ENCODE assay signal across 15 cellular contexts in genomic region chr13:48320396-48320790, GRCh38. TPM values are rescaled to one million over a fixed set of nuclear protein-coding genes. Genes with fewer than 3 reads are reported as not detected.
DNase-seq lines count a peak whose midpoint lies in the region; ATAC-seq and TF ChIP-seq lines count a peak whose summit lies in the region.
"Had no signal": no experiment of that assay in that cellular context is flagged by ENCODE, and none has a peak within 500 bp of the region (broad histone marks: within the 10 kb centered on the region; RNA-seq: fewer than 3 reads in every experiment).

No MANE protein-coding gene starts in this region.

- peaks cover 57% of the 10 kb centered on the region for H3K36me3 Mint-ChIP-seq in stimulated activated naive CD8-positive, alpha-beta T cell treated with anti-CD3 and anti-CD28 coated beads, Interleukin-15, Interleukin-2, amounts not matched to agents 100 ng/mL and 50 ng/mL, for 24 hours (ENCODE audit: low read depth)
- peaks cover 5 to 65% (median 26%) of the 10 kb centered on the region in 5 donors for H3K36me3 Mint-ChIP-seq in naive thymus-derived CD4-positive, alpha-beta T cell

- H3K4me3 Mint-ChIP-seq in stimulated activated naive CD8-positive, alpha-beta T cell treated with anti-CD3 and anti-CD28 coated beads, Interleukin-15, Interleukin-2, amounts not matched to agents 100 ng/mL and 50 ng/mL, for 24 hours = peak overlapping the region; percentile 78
- peak overlapping the region; percentile 72 to 94 (median 87) for H3K4me3 Mint-ChIP-seq in naive thymus-derived CD4-positive, alpha-beta T cell

- ATAC-seq in stimulated activated naive CD8-positive, alpha-beta T cell treated with anti-CD3 and anti-CD28 coated beads, Interleukin-15, Interleukin-2, amounts not matched to agents 100 U/mL and 50 U/mL, for 24 hours = no peak
- no peak for ATAC-seq in naive thymus-derived CD4-positive, alpha-beta T cell
- no peak for ATAC-seq in HG03135 (IDR thresholded peaks at IDR 0.05; ENCODE audit: unreplicated experiment)
- ATAC-seq in HG03097 (IDR thresholded peaks at IDR 0.05; ENCODE audit: low FRiP score, unreplicated experiment) = no peak
- ATAC-seq in GM19324 (IDR thresholded peaks at IDR 0.05; ENCODE audit: low FRiP score, unreplicated experiment) = no peak
- ATAC-seq: esophagus mucosa, Panc1 had no signal

- no peak for TF ChIP-seq CTCF in colonic mucosa (IDR thresholded peaks at IDR 0.05)

- H3K4me3 ChIP-seq in colonic mucosa = peak overlapping the region; percentile 26
- peak overlapping the region; percentile 54 for H3K4me3 ChIP-seq in naive thymus-derived CD4-positive, alpha-beta T cell (ENCODE audit: low read length)
- H3K4me3 ChIP-seq: lung had no signal

- H3K27me3 ChIP-seq in colonic mucosa = no peaks in the 10 kb centered on the region
- no peaks in the 10 kb centered on the region for H3K27me3 ChIP-seq in naive thymus-derived CD4-positive, alpha-beta T cell (ENCODE audit: control insufficient read depth in 2 of 2, insufficient read depth in 2 of 2, low read length in 2 of 2)

- CTCF ChIA-PET in naive thymus-derived CD4-positive, alpha-beta T cell (lab: Charles Lee) = interaction anchor here (0.7 to 1.0 kb wide), 4 partner anchors 11 to 448 kb away, joined by 3 to 5 read pairs (median 4); no protein-coding TSS in a partner anchor

- no peak overlapping the region for H3K27ac Mint-ChIP-seq in stimulated activated naive CD8-positive, alpha-beta T cell treated with anti-CD3 and anti-CD28 coated beads, Interleukin-15, Interleukin-2, amounts not matched to agents 100 ng/mL and 50 ng/mL, for 24 hours
- H3K27ac Mint-ChIP-seq in naive thymus-derived CD4-positive, alpha-beta T cell = peak overlapping the region in 4 of 9 donors; percentile 38 to 72 (median 52)

- peaks cover 4% of the 10 kb centered on the region for H3K9me3 Mint-ChIP-seq in stimulated activated naive CD8-positive, alpha-beta T cell treated with anti-CD3 and anti-CD28 coated beads, Interleukin-15, Interleukin-2, amounts not matched to agents 100 ng/mL and 50 ng/mL, for 24 hours
- H3K9me3 Mint-ChIP-seq in naive thymus-derived CD4-positive, alpha-beta T cell = peaks cover 0 to 20% (median 3%) of the 10 kb centered on the region in 11 donors

- H3K27ac ChIP-seq in colonic mucosa = no peak overlapping the region
- H3K27ac ChIP-seq in naive thymus-derived CD4-positive, alpha-beta T cell (ENCODE audit: low read depth, low read length) = no peak overlapping the region

- DNase-seq in stimulated activated naive CD8-positive, alpha-beta T cell treated with anti-CD3 and anti-CD28 coated beads, Interleukin-15, Interleukin-2, amounts not matched to agents 100 U/mL and 50 U/mL, for 24 hours = no peak
- DNase-seq in colonic mucosa (no peak), midbrain (lab: John Stamatoyannopoulos, UW) (no peak)
- DNase-seq in naive thymus-derived CD4-positive, alpha-beta T cell = no peak
- DNase-seq: activated CD4-positive, alpha-beta T cell treated with anti-CD3 and anti-CD28 coated beads, Interleukin-2, amount 50 U/mL, for 1 hour; DMS79 treated with DMSO at 0.1 percent for 48 hours; NCI-H187 treated with DMSO at 0.1 percent for 48 hours; NCI-H69 had no signal

- H3K9me3 ChIP-seq in colonic mucosa = no peaks in the 10 kb centered on the region
- H3K9me3 ChIP-seq in naive thymus-derived CD4-positive, alpha-beta T cell (ENCODE audit: control insufficient read depth in 2 of 3, low read length in 3 of 3) = no peaks in the 10 kb centered on the region

- intact Hi-C loops in colonic mucosa (cut with DNase I) = no loop called here
- intact Hi-C loops in naive thymus-derived CD4-positive, alpha-beta T cell (cut with micrococcal nuclease) = loop anchor here (1.0 to 2.0 kb wide), 2 partner anchors 16 kb away; no protein-coding TSS in a partner anchor

- no peaks in the 10 kb centered on the region for H3K4me1 ChIP-seq in colonic mucosa
- H3K4me1 ChIP-seq in naive thymus-derived CD4-positive, alpha-beta T cell (ENCODE audit: control insufficient read depth in 2 of 2, insufficient read depth in 2 of 2, low read length in 2 of 2) = no peaks in the 10 kb centered on the region

- peaks cover 52% of the 10 kb centered on the region for H3K4me1 Mint-ChIP-seq in stimulated activated naive CD8-positive, alpha-beta T cell treated with anti-CD3 and anti-CD28 coated beads, Interleukin-15, Interleukin-2, amounts not matched to agents 100 ng/mL and 50 ng/mL, for 24 hours (ENCODE audit: low read depth)
- H3K4me1 Mint-ChIP-seq in naive thymus-derived CD4-positive, alpha-beta T cell = peaks cover 15 to 46% (median 30%) of the 10 kb centered on the region in 7 donors

- H3K9ac ChIP-seq in colonic mucosa (ENCODE audit: low read depth in 2 of 2, low read length in 2 of 2) = no peak overlapping the region

- H3K36me3 ChIP-seq in colonic mucosa = no peaks in the 10 kb centered on the region
- peaks cover 0 to 8% (median 0%) of the 10 kb centered on the region in 3 experiments for H3K36me3 ChIP-seq in naive thymus-derived CD4-positive, alpha-beta T cell (ENCODE audit: control insufficient read depth in 2 of 3, insufficient read depth in 3 of 3, low read length in 3 of 3)

- H3K27me3 Mint-ChIP-seq in stimulated activated naive CD8-positive, alpha-beta T cell treated with anti-CD3 and anti-CD28 coated beads, Interleukin-15, Interleukin-2, amounts not matched to agents 100 ng/mL and 50 ng/mL, for 24 hours = no peaks in the 10 kb centered on the region
- H3K27me3 Mint-ChIP-seq in naive thymus-derived CD4-positive, alpha-beta T cell = peaks cover 0 to 16% (median 0%) of the 10 kb centered on the region in 5 donors

- POLR2A ChIA-PET in naive thymus-derived CD4-positive, alpha-beta T cell (lab: Charles Lee) = interaction anchor here (0.6 to 1.0 kb wide), 4 partner anchors 16 to 1743 kb away, joined by 3 to 7 read pairs (median 3); no protein-coding TSS in a partner anchor

RNA-seq across cellular contexts. Expression of gene RB1, which starts 16.8 kb away (rescaled TPM):
- total RNA-seq in colonic mucosa = 10 to 100 TPM; 28.5 TPM
- 10 to 100 TPM; 18.0 to 37.1 (median 23.6) TPM for total RNA-seq in naive thymus-derived CD4-positive, alpha-beta T cell
- 10 to 100 TPM; 12.1 to 13.5 TPM for polyA plus RNA-seq in naive thymus-derived CD4-positive, alpha-beta T cell
